15 cellular contexts compared by ENCODE assay signal in the genomic region with DNA sequence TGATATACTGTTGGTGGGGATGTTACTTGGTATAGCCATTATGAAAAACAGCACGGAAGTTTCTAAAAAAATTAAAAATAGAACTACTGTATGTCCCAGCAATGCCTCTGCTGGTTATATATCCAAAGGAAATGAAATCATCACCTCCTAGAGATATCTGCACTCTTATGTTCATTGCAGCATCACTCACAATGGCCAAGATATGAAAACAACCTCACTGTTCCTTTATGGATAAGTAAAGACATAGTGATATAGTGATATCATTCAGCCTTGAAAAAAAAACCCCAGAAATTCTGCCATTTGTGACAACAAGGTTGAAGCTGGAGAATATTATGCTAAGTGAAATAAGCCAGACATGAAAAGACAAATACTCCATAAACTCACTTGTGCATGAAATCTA.
"Had no signal": no experiment of that assay in that cellular context is flagged by ENCODE, and none has a peak within 500 bp of the region (broad histone marks: within the 10 kb centered on the region; RNA-seq: fewer than 3 reads in every experiment).

No MANE protein-coding gene starts in this region.

- H3K27me3 Mint-ChIP-seq: naive thymus-derived CD8-positive, alpha-beta T cell had no signal

- DNase-seq: colonic mucosa; dermis blood vessel endothelial cell; gastrocnemius medialis; mammary epithelial cell; naive thymus-derived CD8-positive, alpha-beta T cell; psoas muscle; retina; right lobe of liver; stimulated activated CD4-positive, alpha-beta T cell treated with anti-CD3 and anti-CD28 coated beads, Interleukin-4, amount 100 ng/mL, for 1 hour; stimulated activated CD8-positive, alpha-beta memory T cell treated with anti-CD3 and anti-CD28 coated beads, Interleukin-4, amount 100 ng/mL, for 48 hours; stimulated activated naive CD8-positive, alpha-beta T cell treated with anti-CD3 and anti-CD28 coated beads, Interleukin-15, Interleukin-2, amounts not matched to agents 100 U/mL and 50 U/mL, for 24 hours; thyroid gland; upper lobe of left lung; uterus had no signal

- H3K4me3 Mint-ChIP-seq: naive thymus-derived CD8-positive, alpha-beta T cell; stimulated activated effector memory CD8-positive, alpha-beta T cell treated with anti-CD3 and anti-CD28 coated beads, Interleukin-12 subunit alpha, Interleukin-12 subunit beta, amount 100 ng/mL, for 72 hours had no signal

- H3K4me1 Mint-ChIP-seq: naive thymus-derived CD8-positive, alpha-beta T cell; stimulated activated effector memory CD8-positive, alpha-beta T cell treated with anti-CD3 and anti-CD28 coated beads, Interleukin-12 subunit alpha, Interleukin-12 subunit beta, amount 100 ng/mL, for 72 hours had no signal

- H3K36me3 Mint-ChIP-seq: naive thymus-derived CD8-positive, alpha-beta T cell; stimulated activated effector memory CD8-positive, alpha-beta T cell treated with anti-CD3 and anti-CD28 coated beads, Interleukin-12 subunit alpha, Interleukin-12 subunit beta, amount 100 ng/mL, for 72 hours had no signal

- H3K27ac Mint-ChIP-seq: naive thymus-derived CD8-positive, alpha-beta T cell; stimulated activated effector memory CD8-positive, alpha-beta T cell treated with anti-CD3 and anti-CD28 coated beads, Interleukin-12 subunit alpha, Interleukin-12 subunit beta, amount 100 ng/mL, for 72 hours had no signal
